In the genomic region with DNA sequence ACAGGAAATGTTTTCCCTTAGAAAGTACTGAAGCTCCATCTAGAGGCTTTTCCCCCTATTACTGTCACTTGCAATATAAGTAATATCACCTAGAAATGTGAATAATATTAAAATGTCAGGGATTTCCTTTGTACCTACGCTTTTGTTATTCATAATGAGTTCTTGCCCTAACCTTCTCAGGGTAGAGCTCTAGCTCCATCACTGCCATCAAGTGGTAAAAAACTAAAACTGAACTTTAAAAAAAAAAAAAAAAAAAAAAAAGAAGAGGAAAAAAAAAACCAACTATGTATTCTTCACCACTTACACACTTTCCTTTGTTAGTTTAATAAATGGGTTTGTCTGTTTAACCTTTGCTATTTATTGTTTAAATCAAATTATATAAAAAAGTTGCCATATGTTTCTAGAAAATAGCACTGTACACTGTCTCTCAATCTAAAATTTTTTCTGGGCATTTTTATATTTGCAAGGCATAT, we compare ENCODE assay signal across 8 cellular contexts. TPM values are rescaled to one million over a fixed set of nuclear protein-coding genes. Genes with fewer than 3 reads are reported as not detected.
DNase-seq lines count a peak whose midpoint lies in the region; ATAC-seq lines count a peak whose summit lies in the region.

No MANE protein-coding gene starts in this region.

- H3K27me3 ChIP-seq in CD4-positive, CD25-positive, alpha-beta regulatory T cell (ENCODE audit: control insufficient read depth, insufficient read depth, low read length), result no peaks in the 10 kb centered on the region

- H3K4me3 ChIP-seq in CD4-positive, CD25-positive, alpha-beta regulatory T cell (ENCODE audit: low read depth, low read length), result no peak overlapping the region

- H3K27ac Mint-ChIP-seq in CD4-positive, CD25-positive, alpha-beta regulatory T cell, result no peak overlapping the region
- H3K27ac Mint-ChIP-seq in T-helper 17 cell, result no peak overlapping the region

- H3K27ac ChIP-seq in CD4-positive, CD25-positive, alpha-beta regulatory T cell (ENCODE audit: insufficient read depth, low read length, poor library complexity, severe bottlenecking), result no peak overlapping the region

- H3K36me3 ChIP-seq in CD4-positive, CD25-positive, alpha-beta regulatory T cell (ENCODE audit: control insufficient read depth, insufficient read depth, low read length), result no peaks in the 10 kb centered on the region

- H3K9me3 ChIP-seq in CD4-positive, CD25-positive, alpha-beta regulatory T cell (ENCODE audit: control insufficient read depth in 2 of 2, low read length in 2 of 2), result no peaks in the 10 kb centered on the region
- H3K9me3 ChIP-seq in T-helper 17 cell (ENCODE audit: control insufficient read depth, low read length, poor library complexity, severe bottlenecking), result no peaks in the 10 kb centered on the region

- peak; percentile 66 to 71 for ATAC-seq in CD4-positive, CD25-positive, alpha-beta regulatory T cell (ENCODE audit: low read depth in 2 of 2)
- peak; percentile 75 for ATAC-seq in T-helper 17 cell

- H3K4me1 ChIP-seq in CD4-positive, CD25-positive, alpha-beta regulatory T cell (ENCODE audit: control insufficient read depth, insufficient read depth, low read length, poor library complexity, severe bottlenecking), result no peaks in the 10 kb centered on the region

- no peak overlapping the region for H3K4me3 Mint-ChIP-seq in CD4-positive, CD25-positive, alpha-beta regulatory T cell
- H3K4me3 Mint-ChIP-seq in T-helper 17 cell, result no peak overlapping the region

- no peaks in the 10 kb centered on the region for H3K27me3 Mint-ChIP-seq in CD4-positive, CD25-positive, alpha-beta regulatory T cell
- H3K27me3 Mint-ChIP-seq in T-helper 17 cell, result no peaks in the 10 kb centered on the region

- peaks cover 0 to 9% (median 3%) of the 10 kb centered on the region in 4 donors for H3K4me1 Mint-ChIP-seq in CD4-positive, CD25-positive, alpha-beta regulatory T cell
- H3K4me1 Mint-ChIP-seq in T-helper 17 cell, result peaks cover 6% of the 10 kb centered on the region

- DNase-seq in CD4-positive, CD25-positive, alpha-beta regulatory T cell, result peak in 2 of 3 donors; percentile 38 to 54
- DNase-seq in GM19238 (ENCODE audit: insufficient read length, low spot score) (peak; percentile 6), MV-4-11 (lab: John Stamatoyannopoulos, UW) (peak; percentile 46), T-helper 17 cell (no peak), glomerular endothelial cell (ENCODE audit: extremely low read depth, low read depth, low spot score) (peak; percentile 29), superior temporal gyrus (ENCODE audit: extremely low spot score) (peak; percentile 50), NCI-H345 treated with DMSO at 0.1 percent for 48 hours (lab: John Stamatoyannopoulos, UW; ENCODE audit: unreplicated experiment) (no peak)
- no peak for DNase-seq in activated CD4-positive, alpha-beta T cell treated with anti-CD3 and anti-CD28 coated beads for 1 hour

- no peaks in the 10 kb centered on the region for H3K9me3 Mint-ChIP-seq in CD4-positive, CD25-positive, alpha-beta regulatory T cell

- H3K36me3 Mint-ChIP-seq in CD4-positive, CD25-positive, alpha-beta regulatory T cell, result no peaks in the 10 kb centered on the region
- no peaks in the 10 kb centered on the region for H3K36me3 Mint-ChIP-seq in T-helper 17 cell (ENCODE audit: low read depth)

RNA-seq across cellular contexts. Expression of a gene that starts 49.9 kb away (rescaled TPM):
- total RNA-seq in CD4-positive, CD25-positive, alpha-beta regulatory T cell, result 23.2 TPM
- polyA plus RNA-seq in CD4-positive, CD25-positive, alpha-beta regulatory T cell, result 10 to 100 TPM; 12.9 to 27.5 (median 18.8) TPM
- total RNA-seq in T-helper 17 cell, result 10 to 100 TPM; 20.9 to 25.1 TPM
- 48.0 and 58.6 TPM in 2 replicates for total RNA-seq in glomerular endothelial cell

Comparison
In these comparisons a context has a peak if more than half of its experiments do, and no peak if none do; other contexts are left out.
1. DNase-seq: peak in CD4-positive, CD25-positive, alpha-beta regulatory T cell (2 of 3), GM19238 (single experiment), MV-4-11 (single experiment), glomerular endothelial cell (single experiment) and superior temporal gyrus (single experiment); none in T-helper 17 cell (0 of 3), activated CD4-positive, alpha-beta T cell treated with anti-CD3 and anti-CD28 coated beads for 1 hour (single experiment) and NCI-H345 treated with DMSO at 0.1 percent for 48 hours (single experiment).